ENCODE assay signal across 1 cellular context in the genomic region with DNA sequence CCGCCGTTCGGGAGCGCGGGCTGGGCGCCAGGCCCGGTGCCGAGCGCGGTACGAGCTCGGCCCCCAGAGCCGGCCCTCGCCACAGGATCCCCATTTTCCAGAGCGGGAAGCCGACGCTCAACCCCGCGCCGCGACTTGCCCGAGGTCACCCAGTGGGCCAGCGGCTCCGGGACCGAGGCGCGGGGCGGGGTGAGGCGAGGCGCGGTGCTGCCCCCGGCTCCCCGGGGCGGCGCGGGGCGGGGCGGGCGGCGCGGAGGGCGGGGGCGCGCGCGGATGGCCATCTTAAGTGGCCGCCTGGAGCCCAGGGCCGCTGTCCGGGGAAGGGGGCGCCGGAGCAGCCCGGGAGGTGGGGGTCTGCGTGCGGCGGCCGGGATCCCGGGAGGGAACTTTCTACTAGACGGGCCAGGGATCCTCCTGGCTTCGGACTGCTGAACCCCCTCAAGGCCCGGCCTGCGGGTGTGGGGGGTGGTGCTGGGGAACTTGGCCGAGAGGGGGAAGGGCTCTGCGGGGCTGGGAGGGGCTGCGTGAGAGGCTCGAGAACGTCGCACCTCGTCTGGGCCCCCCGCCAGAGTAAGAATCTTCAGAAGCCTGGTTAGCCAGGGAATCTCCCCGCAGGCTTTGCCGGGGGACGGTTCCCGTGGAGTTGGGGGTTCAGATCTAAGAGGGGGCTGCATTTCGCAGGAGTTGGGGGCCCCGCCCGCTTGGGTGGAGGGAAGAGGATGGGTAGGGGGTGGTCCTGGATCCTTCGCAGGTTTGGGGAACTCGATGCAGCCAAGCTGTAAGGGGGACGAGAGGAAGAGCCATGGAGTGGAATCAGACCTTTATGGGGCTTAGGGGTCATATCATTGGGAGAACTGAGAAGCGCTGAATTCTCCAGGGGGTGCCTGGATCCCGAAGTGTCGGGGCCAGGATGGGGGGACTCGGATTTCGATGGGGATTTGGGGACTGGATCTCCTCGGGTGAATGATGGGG.
TF ChIP-seq lines count a peak whose summit lies in the region.

No MANE protein-coding gene starts in this region.

TF ChIP-seq in HEK293, 187 proteins besides CTCF, POLR2A, EP300 and RAD21 (continued from another document and continues in another):
- TF ChIP-seq ZNF280D (tag by site-specific recombination; IDR thresholded peaks at IDR 0.05) (no peak), SCRT2 (tag by site-specific recombination; IDR thresholded peaks at IDR 0.05) (no peak), ZXDB (tag by site-specific recombination; IDR thresholded peaks at IDR 0.05) (no peak), REST (tag by site-specific recombination; IDR thresholded peaks at IDR 0.05) (no peak), MZF1 (tag by site-specific recombination; IDR thresholded peaks at IDR 0.05; ENCODE audit: borderline replicate concordance) (no peak), ZSCAN23 (tag by site-specific recombination; IDR thresholded peaks at IDR 0.05) (no peak), ZNF521 (tag by site-specific recombination; IDR thresholded peaks at IDR 0.05) (no peak), ZNF473 (tag by site-specific recombination; IDR thresholded peaks at IDR 0.05) (no peak), ZNF214 (tag by site-specific recombination; IDR thresholded peaks at IDR 0.05; ENCODE audit: borderline replicate concordance) (no peak), KLF16 (tag by site-specific recombination; IDR thresholded peaks at IDR 0.05) (peak; percentile 38; the same call in 1 of the 2 replicates), ZNF621 (tag by site-specific recombination; IDR thresholded peaks at IDR 0.05) (no peak), ZBTB11 (tag by site-specific recombination; conservative IDR thresholded peaks at IDR 0.05; ENCODE audit: low read depth) (no peak), PRDM6 (tag by site-specific recombination; IDR thresholded peaks at IDR 0.05) (no peak), ZNF555 (tag by site-specific recombination; conservative IDR thresholded peaks at IDR 0.05) (no peak), ZBTB20 (tag by site-specific recombination; IDR thresholded peaks at IDR 0.05) (peak; percentile 80; the same call in 1 of the 2 replicates), ZBTB10 (tag by site-specific recombination; IDR thresholded peaks at IDR 0.05) (peak; percentile 89), ZSCAN18 (tag by site-specific recombination; IDR thresholded peaks at IDR 0.05) (no peak), ZNF114 (tag by site-specific recombination; IDR thresholded peaks at IDR 0.05) (no peak), ZNF560 (tag by site-specific recombination; IDR thresholded peaks at IDR 0.05; ENCODE audit: borderline replicate concordance) (no peak), ZNF600 (tag by site-specific recombination; IDR thresholded peaks at IDR 0.05) (no peak), ZNF184 (tag by site-specific recombination; IDR thresholded peaks at IDR 0.05) (no peak), ZNF248 (tag by site-specific recombination; IDR thresholded peaks at IDR 0.05) (no peak)
- TF ChIP-seq, protein P1, sequence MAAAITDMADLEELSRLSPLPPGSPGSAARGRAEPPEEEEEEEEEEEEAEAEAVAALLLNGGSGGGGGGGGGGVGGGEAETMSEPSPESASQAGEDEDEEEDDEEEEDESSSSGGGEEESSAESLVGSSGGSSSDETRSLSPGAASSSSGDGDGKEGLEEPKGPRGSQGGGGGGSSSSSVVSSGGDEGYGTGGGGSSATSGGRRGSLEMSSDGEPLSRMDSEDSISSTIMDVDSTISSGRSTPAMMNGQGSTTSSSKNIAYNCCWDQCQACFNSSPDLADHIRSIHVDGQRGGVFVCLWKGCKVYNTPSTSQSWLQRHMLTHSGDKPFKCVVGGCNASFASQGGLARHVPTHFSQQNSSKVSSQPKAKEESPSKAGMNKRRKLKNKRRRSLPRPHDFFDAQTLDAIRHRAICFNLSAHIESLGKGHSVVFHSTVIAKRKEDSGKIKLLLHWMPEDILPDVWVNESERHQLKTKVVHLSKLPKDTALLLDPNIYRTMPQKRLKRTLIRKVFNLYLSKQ (tag by site-specific recombination; IDR thresholded peaks at IDR 0.05; ENCODE audit: borderline replicate concordance), result no peak
- TF ChIP-seq, protein P2, sequence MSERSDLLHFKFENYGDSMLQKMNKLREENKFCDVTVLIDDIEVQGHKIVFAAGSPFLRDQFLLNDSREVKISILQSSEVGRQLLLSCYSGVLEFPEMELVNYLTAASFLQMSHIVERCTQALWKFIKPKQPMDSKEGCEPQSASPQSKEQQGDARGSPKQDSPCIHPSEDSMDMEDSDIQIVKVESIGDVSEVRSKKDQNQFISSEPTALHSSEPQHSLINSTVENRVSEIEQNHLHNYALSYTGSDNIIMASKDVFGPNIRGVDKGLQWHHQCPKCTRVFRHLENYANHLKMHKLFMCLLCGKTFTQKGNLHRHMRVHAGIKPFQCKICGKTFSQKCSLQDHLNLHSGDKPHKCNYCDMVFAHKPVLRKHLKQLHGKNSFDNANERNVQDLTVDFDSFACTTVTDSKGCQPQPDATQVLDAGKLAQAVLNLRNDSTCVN (tag by site-specific recombination; optimal IDR thresholded peaks at IDR 0.05), result peak; percentile 80
- TF ChIP-seq, protein P3, sequence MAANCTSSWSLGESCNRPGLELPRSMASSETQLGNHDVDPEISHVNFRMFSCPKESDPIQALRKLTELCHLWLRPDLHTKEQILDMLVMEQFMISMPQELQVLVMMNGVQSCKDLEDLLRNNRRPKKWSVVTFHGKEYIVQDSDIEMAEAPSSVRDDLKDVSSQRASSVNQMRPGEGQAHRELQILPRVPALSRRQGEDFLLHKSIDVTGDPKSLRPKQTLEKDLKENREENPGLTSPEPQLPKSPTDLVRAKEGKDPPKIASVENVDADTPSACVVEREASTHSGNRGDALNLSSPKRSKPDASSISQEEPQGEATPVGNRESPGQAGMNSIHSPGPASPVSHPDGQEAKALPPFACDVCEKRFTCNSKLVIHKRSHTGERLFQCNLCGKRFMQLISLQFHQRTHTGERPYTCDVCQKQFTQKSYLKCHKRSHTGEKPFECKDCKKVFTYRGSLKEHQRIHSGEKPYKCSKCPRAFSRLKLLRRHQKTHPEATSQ (tag by site-specific recombination; IDR thresholded peaks at IDR 0.05), result no peak
- TF ChIP-seq, protein P4, sequence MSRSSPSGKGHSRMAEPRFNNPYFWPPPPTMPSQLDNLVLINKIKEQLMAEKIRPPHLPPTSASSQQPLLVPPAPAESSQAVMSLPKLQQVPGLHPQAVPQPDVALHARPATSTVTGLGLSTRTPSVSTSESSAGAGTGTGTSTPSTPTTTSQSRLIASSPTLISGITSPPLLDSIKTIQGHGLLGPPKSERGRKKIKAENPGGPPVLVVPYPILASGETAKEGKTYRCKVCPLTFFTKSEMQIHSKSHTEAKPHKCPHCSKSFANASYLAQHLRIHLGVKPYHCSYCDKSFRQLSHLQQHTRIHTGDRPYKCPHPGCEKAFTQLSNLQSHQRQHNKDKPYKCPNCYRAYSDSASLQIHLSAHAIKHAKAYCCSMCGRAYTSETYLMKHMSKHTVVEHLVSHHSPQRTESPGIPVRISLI (tag by site-specific recombination; IDR thresholded peaks at IDR 0.05), result no peak
